Comparison of ENCODE assay signal across 15 cellular contexts in the genomic region with DNA sequence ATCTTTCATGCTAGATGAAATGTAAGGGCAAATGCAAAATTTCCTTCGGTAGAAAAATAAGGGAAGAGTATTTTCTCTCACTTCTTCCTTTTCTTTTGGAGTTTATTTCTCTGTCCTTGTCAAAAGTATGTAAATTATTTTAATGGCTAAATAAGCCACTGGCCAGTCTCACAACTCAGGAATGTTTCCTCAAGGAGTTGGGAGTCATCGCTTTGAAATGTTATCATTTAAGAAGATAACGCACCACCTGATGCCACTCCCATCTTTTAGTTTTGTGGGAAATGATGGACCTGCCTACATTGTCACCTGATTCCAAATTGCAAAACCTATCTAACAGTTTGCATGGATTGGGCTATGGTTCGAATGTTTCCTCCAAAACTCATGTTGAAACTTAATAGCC. TPM values are rescaled to one million over a fixed set of nuclear protein-coding genes. Genes with fewer than 3 reads are reported as not detected.
DNase-seq lines count a peak whose midpoint lies in the region; ATAC-seq and TF ChIP-seq lines count a peak whose summit lies in the region.
"Had no signal": no experiment of that assay in that cellular context is flagged by ENCODE, and none has a peak within 500 bp of the region (broad histone marks: within the 10 kb centered on the region; RNA-seq: fewer than 3 reads in every experiment).

No MANE protein-coding gene starts in this region.

- H3K36me3 ChIP-seq in HUES48 (ENCODE audit: control insufficient read depth, insufficient read depth, low read length) = no peaks in the 10 kb centered on the region
- H3K36me3 ChIP-seq: BLaER1 treated with 17β-estradiol and CSF1 and Interleukin-3, amounts not matched to agents 10 nM and 100 nM had no signal

- H3K4me3 Mint-ChIP-seq in activated T-cell treated with anti-CD3 and anti-CD28 coated beads, Interleukin-2, amount 50 U/mL, for 4 hours = no peak overlapping the region
- H3K4me3 Mint-ChIP-seq: activated CD4-positive, alpha-beta memory T cell treated with anti-CD3 and anti-CD28 coated beads for 36 hours; activated naive CD4-positive, alpha-beta T cell treated with anti-CD3 and anti-CD28 coated beads, Interleukin-2, amount 50 U/mL, for 24 hours; effector memory CD8-positive, alpha-beta T cell; immature natural killer cell; stimulated activated naive CD8-positive, alpha-beta T cell treated with anti-CD3 and anti-CD28 coated beads, Interleukin-15, Interleukin-2, amounts not matched to agents 100 ng/mL and 50 ng/mL, for 24 hours had no signal

- H3K27ac ChIP-seq in HUES48 (ENCODE audit: low read depth, low read length) = peak overlapping the region; percentile 100
- H3K27ac ChIP-seq: BLaER1 treated with 17β-estradiol and CSF1 and Interleukin-3, amounts not matched to agents 10 nM and 100 nM had no signal

- H3K9ac ChIP-seq in HUES48 (ENCODE audit: low read depth, low read length) = peak overlapping the region; percentile 75
- H3K9ac ChIP-seq: BLaER1 treated with 17β-estradiol and CSF1 and Interleukin-3, amounts not matched to agents 10 nM and 100 nM had no signal

- DNase-seq in AG08396 (ENCODE audit: low spot score) (peak; percentile 57), cardiac fibroblast (ENCODE audit: low read depth in 2 of 2) (peak; percentile 29 to 64), kidney tubule cell (ENCODE audit: low spot score) (peak; percentile 66), NCI-H510A (lab: John Stamatoyannopoulos, UW) (no peak), left colon (no peak), activated T-cell treated with anti-CD3 and anti-CD28 coated beads for 4 hours (no peak)
- no peak for DNase-seq in activated T-cell treated with anti-CD3 and anti-CD28 coated beads, Interleukin-2, amount 50 U/mL, for 4 hours
- DNase-seq: activated CD4-positive, alpha-beta memory T cell treated with anti-CD3 and anti-CD28 coated beads for 36 hours; effector memory CD8-positive, alpha-beta T cell; immature natural killer cell; NCI-H774 had no signal

- H3K36me3 Mint-ChIP-seq in activated T-cell treated with anti-CD3 and anti-CD28 coated beads, Interleukin-2, amount 50 U/mL, for 4 hours (ENCODE audit: insufficient read depth) = no peaks in the 10 kb centered on the region
- H3K36me3 Mint-ChIP-seq: activated CD4-positive, alpha-beta memory T cell treated with anti-CD3 and anti-CD28 coated beads for 36 hours had no signal

- peaks cover 3% of the 10 kb centered on the region for H3K9me3 Mint-ChIP-seq in activated T-cell treated with anti-CD3 and anti-CD28 coated beads, Interleukin-2, amount 50 U/mL, for 4 hours
- H3K9me3 Mint-ChIP-seq: effector memory CD8-positive, alpha-beta T cell; immature natural killer cell had no signal

- no peaks in the 10 kb centered on the region for H3K27me3 ChIP-seq in HUES48 (ENCODE audit: control insufficient read depth, insufficient read depth, low read length)
- H3K27me3 ChIP-seq: BLaER1 treated with 17β-estradiol and CSF1 and Interleukin-3, amounts not matched to agents 10 nM and 100 nM had no signal

- H3K4me1 Mint-ChIP-seq in activated T-cell treated with anti-CD3 and anti-CD28 coated beads, Interleukin-2, amount 50 U/mL, for 4 hours (ENCODE audit: low read depth) = peaks cover 4% of the 10 kb centered on the region
- H3K4me1 Mint-ChIP-seq: immature natural killer cell had no signal

- H3K4me3 ChIP-seq in HUES48 (ENCODE audit: low read depth, low read length) (peak overlapping the region; percentile 39; the same call in 1 of the 2 replicates), cardiac fibroblast (replicated peaks in 1 of 2; ENCODE audit: low read depth in 2 of 2, low read length in 2 of 2) (no peak overlapping the region)
- H3K4me3 ChIP-seq: BLaER1 treated with 17β-estradiol and CSF1 and Interleukin-3, amounts not matched to agents 10 nM and 100 nM had no signal

- peaks cover 4% of the 10 kb centered on the region for H3K27me3 Mint-ChIP-seq in activated T-cell treated with anti-CD3 and anti-CD28 coated beads, Interleukin-2, amount 50 U/mL, for 4 hours (ENCODE audit: low read depth)
- H3K27me3 Mint-ChIP-seq: activated CD4-positive, alpha-beta memory T cell treated with anti-CD3 and anti-CD28 coated beads for 36 hours; activated naive CD4-positive, alpha-beta T cell treated with anti-CD3 and anti-CD28 coated beads, Interleukin-2, amount 50 U/mL, for 24 hours had no signal

- H3K9me3 ChIP-seq in HUES48 (ENCODE audit: control insufficient read depth, insufficient read depth, low read length) = no peaks in the 10 kb centered on the region; the same call in 1 of the 2 replicates

- peaks cover 46% of the 10 kb centered on the region for H3K4me1 ChIP-seq in HUES48 (ENCODE audit: control insufficient read depth, insufficient read depth, low read length)

- intact Hi-C loops in left colon (cut with DNase I, micrococcal nuclease) = no loop called here

- TF ChIP-seq CTCF in cardiac fibroblast (IDR thresholded peaks at IDR 0.05; ENCODE audit: low read depth, low read length) = no peak

- ATAC-seq in activated T-cell treated with anti-CD3 and anti-CD28 coated beads, Interleukin-2, amount 50 U/mL, for 4 hours = no peak
- ATAC-seq in left colon = no peak
- ATAC-seq: effector memory CD8-positive, alpha-beta T cell had no signal

RNA-seq across cellular contexts. Expression of gene PPM1B, which starts 32.5 kb away (rescaled TPM):
- 10 to 100 TPM; 25.5 to 32.2 (median 32.1) TPM for total RNA-seq in activated T-cell treated with anti-CD3 and anti-CD28 coated beads, Interleukin-2, amount 50 U/mL, for 4 hours
- total RNA-seq in left colon = 10 to 100 TPM; 62.5 to 63.0 TPM

Comparison
In these comparisons a context has a peak if more than half of its experiments do, and no peak if none do; other contexts are left out.
1. DNase-seq: peak in AG08396 (single experiment), cardiac fibroblast (2 of 2) and kidney tubule cell (single experiment); none in NCI-H510A (single experiment), activated T-cell treated with anti-CD3 and anti-CD28 coated beads, Interleukin-2, amount 50 U/mL, for 4 hours (single experiment), left colon (0 of 2) and activated T-cell treated with anti-CD3 and anti-CD28 coated beads for 4 hours (single experiment).